Comparison of ENCODE assay signal across 8 cellular contexts in the genomic region with DNA sequence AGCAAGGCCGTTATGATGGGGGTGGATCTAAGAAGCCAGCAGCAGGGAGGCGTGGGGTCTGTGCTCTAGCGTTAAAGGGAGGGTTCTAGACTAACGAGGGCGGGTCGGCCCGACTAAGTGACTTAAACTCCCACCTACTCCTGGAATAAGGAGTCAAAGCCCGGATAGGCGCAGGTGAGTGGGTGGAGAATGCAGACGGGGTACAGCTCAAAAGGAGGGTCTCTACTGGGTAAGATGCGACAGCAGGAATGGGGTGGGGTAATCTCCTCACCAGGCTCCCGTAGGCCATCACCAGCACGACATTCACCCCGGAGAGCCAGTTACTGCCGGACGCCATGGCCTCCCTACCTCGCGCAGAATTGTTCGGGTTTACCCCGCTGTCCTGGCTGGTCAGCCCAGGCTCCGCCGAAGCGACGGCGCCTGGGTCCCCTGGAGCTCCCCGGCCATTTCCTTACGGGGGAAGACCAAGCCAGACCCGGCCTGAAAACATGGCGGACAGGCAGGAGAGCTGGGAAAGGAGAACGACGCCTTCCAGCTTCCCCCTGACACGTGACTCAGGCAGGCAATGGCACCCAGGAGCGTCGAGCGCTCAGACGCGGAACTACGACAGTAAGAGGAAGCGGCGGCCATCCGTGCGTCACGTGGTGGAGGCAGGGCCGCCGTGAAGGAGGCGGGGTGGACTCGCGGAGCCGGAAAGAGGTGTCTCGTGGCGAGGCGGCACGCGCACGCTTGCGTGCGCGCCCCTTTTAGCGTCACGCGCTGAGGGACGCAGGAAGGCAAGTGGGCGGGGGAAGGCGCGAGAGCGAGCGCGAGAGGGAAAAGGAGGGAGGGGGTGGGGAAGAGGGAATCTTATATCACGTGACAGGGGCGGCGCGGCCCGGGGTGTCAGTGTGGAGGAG. TPM values are rescaled to one million over a fixed set of nuclear protein-coding genes. Genes with fewer than 3 reads are reported as not detected.
DNase-seq lines count a peak whose midpoint lies in the region; ATAC-seq and TF ChIP-seq lines count a peak whose summit lies in the region.

A gene with protein sequence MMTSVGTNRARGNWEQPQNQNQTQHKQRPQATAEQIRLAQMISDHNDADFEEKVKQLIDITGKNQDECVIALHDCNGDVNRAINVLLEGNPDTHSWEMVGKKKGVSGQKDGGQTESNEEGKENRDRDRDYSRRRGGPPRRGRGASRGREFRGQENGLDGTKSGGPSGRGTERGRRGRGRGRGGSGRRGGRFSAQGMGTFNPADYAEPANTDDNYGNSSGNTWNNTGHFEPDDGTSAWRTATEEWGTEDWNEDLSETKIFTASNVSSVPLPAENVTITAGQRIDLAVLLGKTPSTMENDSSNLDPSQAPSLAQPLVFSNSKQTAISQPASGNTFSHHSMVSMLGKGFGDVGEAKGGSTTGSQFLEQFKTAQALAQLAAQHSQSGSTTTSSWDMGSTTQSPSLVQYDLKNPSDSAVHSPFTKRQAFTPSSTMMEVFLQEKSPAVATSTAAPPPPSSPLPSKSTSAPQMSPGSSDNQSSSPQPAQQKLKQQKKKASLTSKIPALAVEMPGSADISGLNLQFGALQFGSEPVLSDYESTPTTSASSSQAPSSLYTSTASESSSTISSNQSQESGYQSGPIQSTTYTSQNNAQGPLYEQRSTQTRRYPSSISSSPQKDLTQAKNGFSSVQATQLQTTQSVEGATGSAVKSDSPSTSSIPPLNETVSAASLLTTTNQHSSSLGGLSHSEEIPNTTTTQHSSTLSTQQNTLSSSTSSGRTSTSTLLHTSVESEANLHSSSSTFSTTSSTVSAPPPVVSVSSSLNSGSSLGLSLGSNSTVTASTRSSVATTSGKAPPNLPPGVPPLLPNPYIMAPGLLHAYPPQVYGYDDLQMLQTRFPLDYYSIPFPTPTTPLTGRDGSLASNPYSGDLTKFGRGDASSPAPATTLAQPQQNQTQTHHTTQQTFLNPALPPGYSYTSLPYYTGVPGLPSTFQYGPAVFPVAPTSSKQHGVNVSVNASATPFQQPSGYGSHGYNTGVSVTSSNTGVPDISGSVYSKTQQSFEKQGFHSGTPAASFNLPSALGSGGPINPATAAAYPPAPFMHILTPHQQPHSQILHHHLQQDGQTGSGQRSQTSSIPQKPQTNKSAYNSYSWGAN (plus strand): TSS at position 885 of the 899 bp plus-strand sequence. CDS start 4,169 bp downstream, outside the sequence.

- POLR2A ChIA-PET in SK-N-SH (lab: Yijun Ruan, JAX), result interaction anchor here (0.6 to 1.5 kb wide), 9 partner anchors 9 to 493 kb away, joined by 3 to 6 read pairs (median 4); a partner anchor contains a TSS

- no peak for TF ChIP-seq RAD21 in SK-N-SH (IDR thresholded peaks at IDR 0.05; ENCODE audit: low read length)

- no peak for TF ChIP-seq CTCF in SK-N-SH (IDR thresholded peaks at IDR 0.05)

- ATAC-seq in HG02571 (IDR thresholded peaks at IDR 0.05; ENCODE audit: unreplicated experiment), result peak; percentile 89

- H3F3A ChIP-seq in SK-N-SH (replicated peaks; ENCODE audit: insufficient read depth), result peaks cover 4% of the 10 kb centered on the region

- DNase-seq in GM04504 (ENCODE audit: low read depth) (peak; percentile 99), NCI-H1048 (lab: John Stamatoyannopoulos, UW) (peak; percentile 99), SK-N-SH (peak; percentile 94), germinal center (ENCODE audit: low spot score) (peak; percentile 94), non-pigmented ciliary epithelial cell (ENCODE audit: low read depth) (peak; percentile 92), superior temporal gyrus (ENCODE audit: extremely low spot score) (peak; percentile 99)
- peak; percentile 99 for DNase-seq in activated naive CD4-positive, alpha-beta T cell treated with anti-CD3 and anti-CD28 coated beads, Interleukin-2, amount 50 U/mL, for 16 hours

- H4K20me1 ChIP-seq in SK-N-SH (ENCODE audit: insufficient read depth), result peaks cover 29% of the 10 kb centered on the region

- peak within 1 kb of the TSS; percentile 95 to 99 for H3K27ac ChIP-seq in SK-N-SH (ENCODE audit: low read depth in 2 of 2, low read length in 1 of 2)

- H2AFZ ChIP-seq in SK-N-SH (ENCODE audit: low read depth), result peak within 1 kb of the TSS; percentile 33

- H3K4me2 ChIP-seq in SK-N-SH, result peak within 1 kb of the TSS; percentile 88

- TF ChIP-seq EP300 in SK-N-SH (IDR thresholded peaks at IDR 0.05; ENCODE audit: borderline replicate concordance in 1 of 2, low read depth in 1 of 2, low read length in 1 of 2), result no peak

- CTCF ChIA-PET in SK-N-SH (lab: Yijun Ruan, JAX), result interaction anchor here (0.8 to 1.5 kb wide), 4 partner anchors 20 to 125 kb away, joined by 3 to 7 read pairs (median 3); a partner anchor contains a TSS

- peak within 1 kb of the TSS; percentile 97 for H3K9ac ChIP-seq in SK-N-SH

- H3K9me2 ChIP-seq in SK-N-SH, result no peaks in the 10 kb centered on the region

- H3K9me3 ChIP-seq in SK-N-SH, result no peaks in the 10 kb centered on the region

- peaks cover 40 to 45% of the 10 kb centered on the region in 2 experiments for H3K36me3 ChIP-seq in SK-N-SH (replicated peaks in 1 of 2; ENCODE audit: control insufficient read depth in 1 of 2, insufficient read depth in 2 of 2, low read length in 1 of 2)

- WGBS in SK-N-SH (ENCODE audit: low lambda C conversion rate), result 1% methylated on average over 62 of the region's 73 CpGs

- peak within 1 kb of the TSS; percentile 84 for H3K4me3 ChIP-seq in SK-N-SH (ENCODE audit: low read depth in 2 of 2, low read length in 1 of 2)

- H3K79me2 ChIP-seq in SK-N-SH (ENCODE audit: insufficient read depth), result peaks cover 94% of the 10 kb centered on the region

- H3K4me1 ChIP-seq in SK-N-SH (ENCODE audit: control insufficient read depth in 1 of 2, insufficient read depth in 2 of 2, low read depth in 1 of 2, low read length in 1 of 2), result peaks cover 16 to 30% of the 10 kb centered on the region in 2 experiments

- H3K27me3 ChIP-seq in SK-N-SH (ENCODE audit: insufficient read depth), result no peaks in the 10 kb centered on the region

TF ChIP-seq in SK-N-SH, 30 proteins besides CTCF, POLR2A, EP300 and RAD21 (continues in another document):
- TF ChIP-seq POLR2AphosphoS5 (IDR thresholded peaks at IDR 0.05; ENCODE audit: low read depth, low read length), result peak; percentile 77
- no peak for TF ChIP-seq NFIC (IDR thresholded peaks at IDR 0.05; ENCODE audit: borderline replicate concordance)
- peak; percentile 92 for TF ChIP-seq MXI1 (IDR thresholded peaks at IDR 0.05; ENCODE audit: low read depth, low read length)
- TF ChIP-seq, protein P1, sequence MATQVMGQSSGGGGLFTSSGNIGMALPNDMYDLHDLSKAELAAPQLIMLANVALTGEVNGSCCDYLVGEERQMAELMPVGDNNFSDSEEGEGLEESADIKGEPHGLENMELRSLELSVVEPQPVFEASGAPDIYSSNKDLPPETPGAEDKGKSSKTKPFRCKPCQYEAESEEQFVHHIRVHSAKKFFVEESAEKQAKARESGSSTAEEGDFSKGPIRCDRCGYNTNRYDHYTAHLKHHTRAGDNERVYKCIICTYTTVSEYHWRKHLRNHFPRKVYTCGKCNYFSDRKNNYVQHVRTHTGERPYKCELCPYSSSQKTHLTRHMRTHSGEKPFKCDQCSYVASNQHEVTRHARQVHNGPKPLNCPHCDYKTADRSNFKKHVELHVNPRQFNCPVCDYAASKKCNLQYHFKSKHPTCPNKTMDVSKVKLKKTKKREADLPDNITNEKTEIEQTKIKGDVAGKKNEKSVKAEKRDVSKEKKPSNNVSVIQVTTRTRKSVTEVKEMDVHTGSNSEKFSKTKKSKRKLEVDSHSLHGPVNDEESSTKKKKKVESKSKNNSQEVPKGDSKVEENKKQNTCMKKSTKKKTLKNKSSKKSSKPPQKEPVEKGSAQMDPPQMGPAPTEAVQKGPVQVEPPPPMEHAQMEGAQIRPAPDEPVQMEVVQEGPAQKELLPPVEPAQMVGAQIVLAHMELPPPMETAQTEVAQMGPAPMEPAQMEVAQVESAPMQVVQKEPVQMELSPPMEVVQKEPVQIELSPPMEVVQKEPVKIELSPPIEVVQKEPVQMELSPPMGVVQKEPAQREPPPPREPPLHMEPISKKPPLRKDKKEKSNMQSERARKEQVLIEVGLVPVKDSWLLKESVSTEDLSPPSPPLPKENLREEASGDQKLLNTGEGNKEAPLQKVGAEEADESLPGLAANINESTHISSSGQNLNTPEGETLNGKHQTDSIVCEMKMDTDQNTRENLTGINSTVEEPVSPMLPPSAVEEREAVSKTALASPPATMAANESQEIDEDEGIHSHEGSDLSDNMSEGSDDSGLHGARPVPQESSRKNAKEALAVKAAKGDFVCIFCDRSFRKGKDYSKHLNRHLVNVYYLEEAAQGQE (IDR thresholded peaks at IDR 0.05; ENCODE audit: low read depth, low read length), result peak; percentile 41; the same call in 1 of the 2 replicates
- peak; percentile 27; the same call in 1 of the 2 replicates for TF ChIP-seq TCF12 (IDR thresholded peaks at IDR 0.05)
- no peak for TF ChIP-seq SMC3 (IDR thresholded peaks at IDR 0.05; ENCODE audit: low read depth, low read length)
- TF ChIP-seq, protein P2, sequence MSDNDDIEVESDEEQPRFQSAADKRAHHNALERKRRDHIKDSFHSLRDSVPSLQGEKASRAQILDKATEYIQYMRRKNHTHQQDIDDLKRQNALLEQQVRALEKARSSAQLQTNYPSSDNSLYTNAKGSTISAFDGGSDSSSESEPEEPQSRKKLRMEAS (IDR thresholded peaks at IDR 0.05; ENCODE audit: low read depth), result peak; percentile 99
- no peak for TF ChIP-seq FOXJ3 (CRISPR knock-in tag; IDR thresholded peaks at IDR 0.05)
- TF ChIP-seq ELF1 (IDR thresholded peaks at IDR 0.05), result peak; percentile 94
- TF ChIP-seq, protein P3, sequence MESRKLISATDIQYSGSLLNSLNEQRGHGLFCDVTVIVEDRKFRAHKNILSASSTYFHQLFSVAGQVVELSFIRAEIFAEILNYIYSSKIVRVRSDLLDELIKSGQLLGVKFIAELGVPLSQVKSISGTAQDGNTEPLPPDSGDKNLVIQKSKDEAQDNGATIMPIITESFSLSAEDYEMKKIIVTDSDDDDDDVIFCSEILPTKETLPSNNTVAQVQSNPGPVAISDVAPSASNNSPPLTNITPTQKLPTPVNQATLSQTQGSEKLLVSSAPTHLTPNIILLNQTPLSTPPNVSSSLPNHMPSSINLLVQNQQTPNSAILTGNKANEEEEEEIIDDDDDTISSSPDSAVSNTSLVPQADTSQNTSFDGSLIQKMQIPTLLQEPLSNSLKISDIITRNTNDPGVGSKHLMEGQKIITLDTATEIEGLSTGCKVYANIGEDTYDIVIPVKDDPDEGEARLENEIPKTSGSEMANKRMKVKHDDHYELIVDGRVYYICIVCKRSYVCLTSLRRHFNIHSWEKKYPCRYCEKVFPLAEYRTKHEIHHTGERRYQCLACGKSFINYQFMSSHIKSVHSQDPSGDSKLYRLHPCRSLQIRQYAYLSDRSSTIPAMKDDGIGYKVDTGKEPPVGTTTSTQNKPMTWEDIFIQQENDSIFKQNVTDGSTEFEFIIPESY (IDR thresholded peaks at IDR 0.05; ENCODE audit: borderline replicate concordance, low read depth), result peak; percentile 41; the same call in 1 of the 2 replicates
- peak; percentile 77 for TF ChIP-seq GABPA (IDR thresholded peaks at IDR 0.05; ENCODE audit: low read depth)

RNA-seq across cellular contexts. Expression of the gene that starts here (rescaled TPM):
- 146 and 161 TPM in 2 replicates for polyA plus RNA-seq in SK-N-SH (2012; rRNA removed)
- 111 and 115 TPM in 2 replicates for polyA plus RNA-seq in SK-N-SH (2012; cell fraction: cytosol; rRNA removed)
- 191 and 357 TPM in 2 replicates for polyA plus RNA-seq in SK-N-SH (2012; cell fraction: nucleus; rRNA removed)

Comparison
In these comparisons a context has a peak if more than half of its experiments do, and no peak if none do; other contexts are left out.
1. Peak in every context shown above with its lines: DNase-seq, ATAC-seq, H3K4me3 ChIP-seq and H3K27ac ChIP-seq.